14 cellular contexts compared by ENCODE assay signal in the genomic region with DNA sequence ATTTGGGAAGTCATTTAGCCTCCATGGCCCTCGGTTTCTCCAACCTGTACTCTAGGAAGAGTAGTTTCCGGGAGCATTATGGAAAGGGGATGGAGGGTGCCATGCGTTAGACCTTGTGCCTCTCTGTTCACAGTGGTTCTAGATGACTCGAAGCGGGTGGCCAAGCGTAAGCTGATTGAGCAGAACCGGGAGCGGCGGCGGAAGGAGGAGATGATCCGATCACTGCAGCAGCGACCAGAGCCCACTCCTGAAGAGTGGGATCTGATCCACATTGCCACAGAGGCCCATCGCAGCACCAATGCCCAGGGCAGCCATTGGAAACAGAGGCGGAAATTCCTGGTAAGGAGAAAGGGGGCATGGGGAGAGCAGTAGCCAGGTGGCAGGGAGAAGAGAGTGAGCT. TPM values are rescaled to one million over a fixed set of nuclear protein-coding genes. Genes with fewer than 3 reads are reported as not detected.
DNase-seq lines count a peak whose midpoint lies in the region; ATAC-seq, FAIRE-seq and TF ChIP-seq lines count a peak whose summit lies in the region.
"Had no signal": no experiment of that assay in that cellular context is flagged by ENCODE, and none has a peak within 500 bp of the region (broad histone marks: within the 10 kb centered on the region; RNA-seq: fewer than 3 reads in every experiment).

No MANE protein-coding gene starts in this region.

- intact Hi-C loops in posterior vena cava (cut with DNase I), result no loop called here

- H3K4me3 Mint-ChIP-seq in brain (no peak overlapping the region), progenitor cell of endocrine pancreas (ENCODE audit: low read depth) (no peak overlapping the region)
- no peak overlapping the region for H3K4me3 Mint-ChIP-seq in CD8-positive, alpha-beta memory T cell
- H3K4me3 Mint-ChIP-seq: CD4-positive, alpha-beta memory T cell; HFFc6 had no signal

- H3K4me1 ChIP-seq in skeletal muscle tissue (ENCODE audit: control insufficient read depth in 3 of 3, insufficient read depth in 3 of 3, low read length in 3 of 3), result peaks cover 2 to 16% (median 10%) of the 10 kb centered on the region in 3 donors
- H3K4me1 ChIP-seq in CD8-positive, alpha-beta memory T cell (ENCODE audit: insufficient read depth, low read length), result peaks cover 6% of the 10 kb centered on the region
- H3K4me1 ChIP-seq: BE2C had no signal

- no peaks in the 10 kb centered on the region for H3K4me1 Mint-ChIP-seq in brain
- no peaks in the 10 kb centered on the region for H3K4me1 Mint-ChIP-seq in progenitor cell of endocrine pancreas (ENCODE audit: low read depth)
- H3K4me1 Mint-ChIP-seq in CD8-positive, alpha-beta memory T cell, result peaks cover 5 to 13% (median 12%) of the 10 kb centered on the region in 3 donors

- peak overlapping the region in 4 of 5 experiments; percentile 11 to 62 (median 49) for H3K27ac Mint-ChIP-seq in brain
- H3K27ac Mint-ChIP-seq in progenitor cell of endocrine pancreas, result peak overlapping the region; percentile 54
- peak overlapping the region in 1 of 8 donors; percentile 23 for H3K27ac Mint-ChIP-seq in CD8-positive, alpha-beta memory T cell
- H3K27ac Mint-ChIP-seq: HFFc6 had no signal

- FAIRE-seq in HTR-8/SVneo (lab: Jason Lieb, UNC), result peak; percentile 38
- FAIRE-seq: A549 had no signal

- no peak overlapping the region for H3K9ac ChIP-seq in skeletal muscle tissue (ENCODE audit: low read depth in 1 of 3, low read length in 3 of 3)

- H3K27me3 ChIP-seq in skeletal muscle tissue (ENCODE audit: control insufficient read depth in 3 of 3, insufficient read depth in 3 of 3, low read length in 3 of 3), result no peaks in the 10 kb centered on the region
- no peaks in the 10 kb centered on the region for H3K27me3 ChIP-seq in CD8-positive, alpha-beta memory T cell (ENCODE audit: insufficient read depth, low read length, poor library complexity, severe bottlenecking)
- H3K27me3 ChIP-seq: BE2C had no signal

- H3K36me3 Mint-ChIP-seq in brain (peaks cover 57% of the 10 kb centered on the region), progenitor cell of endocrine pancreas (ENCODE audit: insufficient read depth) (peaks cover 10% of the 10 kb centered on the region)
- peaks cover 6 to 65% (median 8%) of the 10 kb centered on the region in 3 donors for H3K36me3 Mint-ChIP-seq in CD8-positive, alpha-beta memory T cell

- no peak overlapping the region for H3K4me3 ChIP-seq in skeletal muscle tissue (ENCODE audit: low read length in 3 of 3)
- H3K4me3 ChIP-seq in CD8-positive, alpha-beta memory T cell (ENCODE audit: low read length), result no peak overlapping the region
- H3K4me3 ChIP-seq: A549 had no signal

- TF ChIP-seq CTCF in brain (conservative IDR thresholded peaks at IDR 0.05) (no peak), progenitor cell of endocrine pancreas (IDR thresholded peaks at IDR 0.05; ENCODE audit: unreplicated experiment) (no peak)

- peaks cover 3% of the 10 kb centered on the region for H3K27me3 Mint-ChIP-seq in brain
- no peaks in the 10 kb centered on the region for H3K27me3 Mint-ChIP-seq in progenitor cell of endocrine pancreas
- no peaks in the 10 kb centered on the region for H3K27me3 Mint-ChIP-seq in CD8-positive, alpha-beta memory T cell
- H3K27me3 Mint-ChIP-seq: CD4-positive, alpha-beta memory T cell had no signal

- CTCF ChIA-PET in CD8-positive, alpha-beta memory T cell (lab: Charles Lee), result interaction anchor here (1.0 to 3.1 kb wide), 6 partner anchors 9 to 107 kb away, joined by 3 to 23 read pairs (median 6); no protein-coding TSS in a partner anchor

- H3K9me3 ChIP-seq in skeletal muscle tissue (ENCODE audit: control insufficient read depth in 3 of 3, low read length in 3 of 3), result no peaks in the 10 kb centered on the region
- H3K9me3 ChIP-seq in CD8-positive, alpha-beta memory T cell (ENCODE audit: low read length), result no peaks in the 10 kb centered on the region
- H3K9me3 ChIP-seq: A549, BE2C had no signal

- H3K36me3 ChIP-seq in skeletal muscle tissue (ENCODE audit: control insufficient read depth in 3 of 3, insufficient read depth in 3 of 3, low read length in 3 of 3), result peaks cover 57 to 65% (median 57%) of the 10 kb centered on the region in 3 donors
- H3K36me3 ChIP-seq in CD8-positive, alpha-beta memory T cell (ENCODE audit: insufficient read depth, low read length), result peaks cover 49% of the 10 kb centered on the region

- H3K27ac ChIP-seq in skeletal muscle tissue (ENCODE audit: low read depth, low read length), result peak overlapping the region; percentile 25
- no peak overlapping the region for H3K27ac ChIP-seq in CD8-positive, alpha-beta memory T cell (ENCODE audit: low read depth, low read length)
- H3K27ac ChIP-seq: A549, C4-2B had no signal

- no peak for ATAC-seq in HG02884 (IDR thresholded peaks at IDR 0.05; ENCODE audit: unreplicated experiment)

- DNase-seq in HTR-8/SVneo (ENCODE audit: insufficient read length, low spot score), result no peak
- no peak for DNase-seq in progenitor cell of endocrine pancreas (ENCODE audit: low spot score, unreplicated experiment)
- DNase-seq in posterior vena cava (ENCODE audit: low spot score), result no peak
- DNase-seq in CD8-positive, alpha-beta memory T cell, result no peak
- no peak for DNase-seq in stimulated activated CD4-positive, alpha-beta T cell treated with anti-CD3 and anti-CD28 coated beads, Interleukin-15, amount 100 ng/mL, for 24 hours
- DNase-seq: BE2C, HCEC 1CT, HFFc6 had no signal

- no peaks in the 10 kb centered on the region for H3K9me3 Mint-ChIP-seq in brain
- no peaks in the 10 kb centered on the region for H3K9me3 Mint-ChIP-seq in progenitor cell of endocrine pancreas (ENCODE audit: low read depth)
- H3K9me3 Mint-ChIP-seq in CD8-positive, alpha-beta memory T cell, result no peaks in the 10 kb centered on the region
- H3K9me3 Mint-ChIP-seq: CD4-positive, alpha-beta memory T cell; HFFc6 had no signal

- POLR2A ChIA-PET in CD8-positive, alpha-beta memory T cell (lab: Charles Lee), result interaction anchor here (1.3 kb wide), 1 partner anchor 19 kb away, joined by 3 read pairs; no protein-coding TSS in a partner anchor

RNA-seq across cellular contexts. Expression of a gene that starts 15.9 kb away (rescaled TPM):
- polyA plus RNA-seq in brain (ENCODE audit: insufficient read depth, low read depth, low replicate concordance), result 43.8 TPM
- total RNA-seq in progenitor cell of endocrine pancreas (2.4 and 2.6 TPM in 2 replicates), skeletal muscle tissue (1.0 TPM), posterior vena cava (10 to 100 TPM; 20.2 to 24.2 TPM)
- total RNA-seq in CD8-positive, alpha-beta memory T cell, result 10 to 100 TPM; 10.0 to 10.2 TPM
- 10.4 TPM for polyA plus RNA-seq in CD8-positive, alpha-beta memory T cell

RNA-seq across cellular contexts. Expression of a gene that starts 21.7 kb away (rescaled TPM):
- polyA plus RNA-seq in brain (ENCODE audit: insufficient read depth, low read depth, low replicate concordance), result 176 TPM
- total RNA-seq in progenitor cell of endocrine pancreas, result 21.3 and 25.0 TPM in 2 replicates
- total RNA-seq in skeletal muscle tissue, result 30.8 TPM
- total RNA-seq in posterior vena cava, result 10 to 100 TPM; 50.8 to 65.8 TPM
- total RNA-seq in CD8-positive, alpha-beta memory T cell, result 10 to 100 TPM; 12.6 to 13.2 TPM
- polyA plus RNA-seq in CD8-positive, alpha-beta memory T cell, result 17.0 TPM

RNA-seq across cellular contexts. Expression of a gene that starts 30.3 kb away (rescaled TPM):
- polyA plus RNA-seq in brain (ENCODE audit: insufficient read depth, low read depth, low replicate concordance), result 95.0 TPM
- total RNA-seq in progenitor cell of endocrine pancreas, result 143 and 161 TPM in 2 replicates
- 25.6 TPM for total RNA-seq in skeletal muscle tissue
- total RNA-seq in posterior vena cava, result 10 to 100 TPM; 46.2 to 53.2 TPM
- total RNA-seq in CD8-positive, alpha-beta memory T cell, result 100 to 1,000 TPM; 118 to 121 TPM
- 51.2 TPM for polyA plus RNA-seq in CD8-positive, alpha-beta memory T cell

RNA-seq across cellular contexts. Expression of a gene that starts 37.3 kb away (rescaled TPM):
- 94.4 TPM for polyA plus RNA-seq in brain (ENCODE audit: insufficient read depth, low read depth, low replicate concordance)
- total RNA-seq in progenitor cell of endocrine pancreas (137 and 143 TPM in 2 replicates), skeletal muscle tissue (53.8 TPM), posterior vena cava (10 to 100 TPM; 66.7 to 68.8 TPM)
- total RNA-seq in CD8-positive, alpha-beta memory T cell, result 10 to 100 TPM; 88.6 to 91.5 TPM
- 13.5 TPM for polyA plus RNA-seq in CD8-positive, alpha-beta memory T cell

RNA-seq across cellular contexts. Expression of a gene that starts 55.9 kb away (rescaled TPM):
- 150 TPM for polyA plus RNA-seq in brain (ENCODE audit: insufficient read depth, low read depth, low replicate concordance)
- total RNA-seq in progenitor cell of endocrine pancreas (121 and 122 TPM in 2 replicates), skeletal muscle tissue (21.4 TPM), posterior vena cava (100 to 1,000 TPM in 1 of 2 donors, 10 to 100 TPM in 1; 99.2 to 103 TPM)
- total RNA-seq in CD8-positive, alpha-beta memory T cell, result 100 to 1,000 TPM; 100 to 101 TPM
- polyA plus RNA-seq in CD8-positive, alpha-beta memory T cell, result 47.4 TPM
